In genomic region chr9:137509198-137509597, GRCh38 we compare ENCODE assay signal across 1 cellular context.
TF ChIP-seq lines count a peak whose summit lies in the region.

No MANE protein-coding gene starts in this region.

TF ChIP-seq in SK-N-SH, 30 proteins besides CTCF, POLR2A, EP300 and RAD21 (continued from another document):
- TF ChIP-seq IRF3 (IDR thresholded peaks at IDR 0.05; ENCODE audit: low read depth, low read length) (no peak), FOSL2 (IDR thresholded peaks at IDR 0.05; ENCODE audit: borderline replicate concordance, low read depth) (no peak), CHD2 (IDR thresholded peaks at IDR 0.05; ENCODE audit: low read length, partially characterized antibody) (no peak), YY1 (IDR thresholded peaks at IDR 0.05; ENCODE audit: low read depth) (no peak), ELF1 (IDR thresholded peaks at IDR 0.05) (no peak), TAF1 (IDR thresholded peaks at IDR 0.05; ENCODE audit: borderline replicate concordance, low read depth, low read length) (no peak), TCF12 (IDR thresholded peaks at IDR 0.05) (no peak), ZBTB33 (IDR thresholded peaks at IDR 0.05; ENCODE audit: borderline replicate concordance, low read depth) (no peak), GABPA (IDR thresholded peaks at IDR 0.05; ENCODE audit: low read depth) (no peak), EZH2phosphoT487 (IDR thresholded peaks at IDR 0.05; ENCODE audit: borderline replicate concordance, low read depth) (no peak), NFIC (IDR thresholded peaks at IDR 0.05; ENCODE audit: borderline replicate concordance) (no peak), POLR2AphosphoS5 (IDR thresholded peaks at IDR 0.05; ENCODE audit: low read depth, low read length) (no peak)
